19 cellular contexts compared by ENCODE assay signal in the genomic region with DNA sequence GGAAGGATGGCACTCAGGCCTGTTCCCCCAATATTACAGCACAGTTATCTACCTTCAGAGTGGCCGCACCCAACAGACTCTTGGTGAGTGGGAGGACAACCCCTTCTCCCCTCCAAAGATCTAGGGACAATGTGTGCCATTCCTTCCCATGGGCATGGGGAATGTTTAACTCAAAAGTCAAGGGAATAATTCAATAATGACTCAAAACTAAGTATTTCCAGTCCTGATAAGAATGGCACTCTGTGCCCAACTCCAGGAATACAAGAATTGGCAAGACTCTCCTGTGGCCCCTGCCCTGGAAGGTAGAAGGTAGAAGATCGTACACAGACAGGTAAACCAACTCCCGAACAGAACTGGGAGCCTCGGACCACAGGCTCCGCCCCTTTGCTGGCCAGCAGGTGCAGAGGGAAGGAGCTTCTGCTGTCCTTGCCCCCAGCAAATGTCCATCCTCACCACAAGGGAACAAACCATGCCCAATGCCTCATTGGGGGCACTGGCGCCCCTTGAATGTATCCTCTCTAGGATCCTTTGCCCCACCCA.
DNase-seq lines count a peak whose midpoint lies in the region; ATAC-seq and TF ChIP-seq lines count a peak whose summit lies in the region.
"Had no signal": no experiment of that assay in that cellular context is flagged by ENCODE, and none has a peak within 500 bp of the region (broad histone marks: within the 10 kb centered on the region; RNA-seq: fewer than 3 reads in every experiment).

No MANE protein-coding gene starts in this region.

- ATAC-seq in body of pancreas (peak; percentile 71), HG03354 (IDR thresholded peaks at IDR 0.05; ENCODE audit: poor library complexity, severe bottlenecking, unreplicated experiment) (no peak), GM23338 (no peak)
- ATAC-seq: A549; CD8-positive, alpha-beta T cell had no signal

- peak overlapping the region; percentile 22 to 82 (median 73) for H3K27ac ChIP-seq in body of pancreas
- no peak overlapping the region for H3K27ac ChIP-seq in spleen
- no peak overlapping the region for H3K27ac ChIP-seq in GM23338 (ENCODE audit: low read depth)
- H3K27ac ChIP-seq: 22Rv1; A549; BLaER1 treated with 17β-estradiol and CSF1 and Interleukin-3, amounts not matched to agents 10 nM and 100 nM; C4-2B had no signal

- no peaks in the 10 kb centered on the region for H3K36me3 ChIP-seq in body of pancreas (replicated peaks in 1 of 2; ENCODE audit: insufficient read depth in 1 of 2, low read depth in 2 of 2)
- no peaks in the 10 kb centered on the region for H3K36me3 ChIP-seq in spleen
- H3K36me3 ChIP-seq in GM23338 (ENCODE audit: insufficient read depth): no peaks in the 10 kb centered on the region
- H3K36me3 ChIP-seq: BLaER1 treated with 17β-estradiol and CSF1 and Interleukin-3, amounts not matched to agents 10 nM and 100 nM had no signal

- H3K9me3 Mint-ChIP-seq in neural crest cell (no peaks in the 10 kb centered on the region), GM23338 (no peaks in the 10 kb centered on the region)
- H3K9me3 Mint-ChIP-seq: CD4-positive, alpha-beta T cell; CD8-positive, alpha-beta T cell had no signal

- intact Hi-C loops in body of pancreas (cut with DNase I) (no loop called here), spleen (cut with DNase I; ENCODE audit: low total_unique reads) (no loop called here)

- H3K9me3 ChIP-seq in body of pancreas (no peaks in the 10 kb centered on the region), spleen (no peaks in the 10 kb centered on the region)
- H3K9me3 ChIP-seq: A549; BLaER1 treated with 17β-estradiol and CSF1 and Interleukin-3, amounts not matched to agents 10 nM and 100 nM; Caco-2 had no signal

- 36 to 52% methylated on average over 6 of the region's 6 CpGs for WGBS in body of pancreas, 2 donors
- WGBS in spleen, 5 donors: 74 to 84% (median 79%) methylated on average over 6 of the region's 6 CpGs

- H3K4me3 Mint-ChIP-seq in neural crest cell (no peak overlapping the region), GM23338 (no peak overlapping the region)
- H3K4me3 Mint-ChIP-seq: B cell; CD4-positive, alpha-beta T cell; CD8-positive, alpha-beta T cell had no signal

- H3K4me1 Mint-ChIP-seq in neural crest cell: peaks cover 44% of the 10 kb centered on the region
- H3K4me1 Mint-ChIP-seq in GM23338: peaks cover 30% of the 10 kb centered on the region
- H3K4me1 Mint-ChIP-seq: B cell had no signal

- no peak overlapping the region for H3K4me3 ChIP-seq in body of pancreas
- H3K4me3 ChIP-seq in spleen: no peak overlapping the region
- no peak overlapping the region for H3K4me3 ChIP-seq in GM23338
- H3K4me3 ChIP-seq: A549; BLaER1 treated with 17β-estradiol and CSF1 and Interleukin-3, amounts not matched to agents 10 nM and 100 nM had no signal

- H3K4me2 ChIP-seq in GM23338: no peak overlapping the region
- H3K4me2 ChIP-seq: A549; BLaER1 treated with 17β-estradiol and CSF1 and Interleukin-3, amounts not matched to agents 10 nM and 100 nM had no signal

- H3K9me2 ChIP-seq in GM23338 (ENCODE audit: insufficient read depth): no peaks in the 10 kb centered on the region

- DNase-seq in SHP77 (lab: John Stamatoyannopoulos, UW) (peak; percentile 26 to 27), body of pancreas (peak in 3 of 4 donors; percentile 27 to 54 (median 38)), neural crest cell (ENCODE audit: low read depth, low spot score) (no peak), spleen (peak; percentile 45), GM23338 (ENCODE audit: low spot score) (no peak), NOMO-1 (lab: John Stamatoyannopoulos, UW; ENCODE audit: unreplicated experiment in 2 of 2) (no peak)
- DNase-seq: AML-193; Caco-2; Calu3; CD4-positive, alpha-beta T cell; CD8-positive, alpha-beta T cell; DMS79 treated with DMSO at 0.1 percent for 48 hours; GF-D8 had no signal

- H3K27me3 Mint-ChIP-seq in neural crest cell (ENCODE audit: low read depth) (peaks cover 11% of the 10 kb centered on the region), GM23338 (ENCODE audit: insufficient read depth, low read depth, poor library complexity) (peaks cover 8% of the 10 kb centered on the region)

- no peaks in the 10 kb centered on the region for H3K36me3 Mint-ChIP-seq in neural crest cell (ENCODE audit: low read depth)
- no peaks in the 10 kb centered on the region for H3K36me3 Mint-ChIP-seq in GM23338 (ENCODE audit: low read depth)
- H3K36me3 Mint-ChIP-seq: CD8-positive, alpha-beta T cell had no signal

- H3F3A ChIP-seq in GM23338 (replicated peaks; ENCODE audit: low read depth): no peaks in the 10 kb centered on the region

- no peaks in the 10 kb centered on the region for H3K27me3 ChIP-seq in body of pancreas
- peaks cover 0 to 26% (median 0%) of the 10 kb centered on the region in 7 donors for H3K27me3 ChIP-seq in spleen (replicated peaks in 1 of 7)
- H3K27me3 ChIP-seq in GM23338 (ENCODE audit: insufficient read depth): no peaks in the 10 kb centered on the region
- H3K27me3 ChIP-seq: BLaER1 treated with 17β-estradiol and CSF1 and Interleukin-3, amounts not matched to agents 10 nM and 100 nM had no signal

- H4K20me1 ChIP-seq in GM23338 (replicated peaks; ENCODE audit: insufficient read depth): no peaks in the 10 kb centered on the region

- H3K27ac Mint-ChIP-seq in neural crest cell (ENCODE audit: unreplicated experiment): peak overlapping the region; percentile 64
- no peak overlapping the region for H3K27ac Mint-ChIP-seq in GM23338
- H3K27ac Mint-ChIP-seq: B cell; CD4-positive, alpha-beta T cell; CD8-positive, alpha-beta T cell had no signal

- TF ChIP-seq POLR2A in body of pancreas (IDR thresholded peaks at IDR 0.05): no peak
- TF ChIP-seq POLR2A in spleen (IDR thresholded peaks at IDR 0.05): no peak

- TF ChIP-seq CTCF in body of pancreas (IDR thresholded peaks at IDR 0.05) (no peak), neural crest cell (conservative IDR thresholded peaks at IDR 0.05) (no peak), spleen (IDR thresholded peaks at IDR 0.05 in 8 of 11, conservative IDR thresholded peaks at IDR 0.05 in 3 of 11) (no peak), GM23338 (conservative IDR thresholded peaks at IDR 0.05; ENCODE audit: low read depth in 2 of 2) (no peak)

- H2AFZ ChIP-seq in GM23338: no peak overlapping the region

- H3K4me1 ChIP-seq in body of pancreas: peaks cover 29% of the 10 kb centered on the region
- H3K4me1 ChIP-seq in spleen: no peaks in the 10 kb centered on the region
- no peaks in the 10 kb centered on the region for H3K4me1 ChIP-seq in GM23338 (ENCODE audit: insufficient read depth)
- H3K4me1 ChIP-seq: A549, Caco-2 had no signal

- H3K79me2 ChIP-seq in GM23338 (replicated peaks; ENCODE audit: insufficient read depth): no peaks in the 10 kb centered on the region

TF ChIP-seq in GM23338, 12 proteins besides CTCF, POLR2A, EP300 and RAD21 (continues in another document):
- no peak for TF ChIP-seq CREB1 (CRISPR knock-in tag; IDR thresholded peaks at IDR 0.05; ENCODE audit: low read depth)
- TF ChIP-seq, protein P1, sequence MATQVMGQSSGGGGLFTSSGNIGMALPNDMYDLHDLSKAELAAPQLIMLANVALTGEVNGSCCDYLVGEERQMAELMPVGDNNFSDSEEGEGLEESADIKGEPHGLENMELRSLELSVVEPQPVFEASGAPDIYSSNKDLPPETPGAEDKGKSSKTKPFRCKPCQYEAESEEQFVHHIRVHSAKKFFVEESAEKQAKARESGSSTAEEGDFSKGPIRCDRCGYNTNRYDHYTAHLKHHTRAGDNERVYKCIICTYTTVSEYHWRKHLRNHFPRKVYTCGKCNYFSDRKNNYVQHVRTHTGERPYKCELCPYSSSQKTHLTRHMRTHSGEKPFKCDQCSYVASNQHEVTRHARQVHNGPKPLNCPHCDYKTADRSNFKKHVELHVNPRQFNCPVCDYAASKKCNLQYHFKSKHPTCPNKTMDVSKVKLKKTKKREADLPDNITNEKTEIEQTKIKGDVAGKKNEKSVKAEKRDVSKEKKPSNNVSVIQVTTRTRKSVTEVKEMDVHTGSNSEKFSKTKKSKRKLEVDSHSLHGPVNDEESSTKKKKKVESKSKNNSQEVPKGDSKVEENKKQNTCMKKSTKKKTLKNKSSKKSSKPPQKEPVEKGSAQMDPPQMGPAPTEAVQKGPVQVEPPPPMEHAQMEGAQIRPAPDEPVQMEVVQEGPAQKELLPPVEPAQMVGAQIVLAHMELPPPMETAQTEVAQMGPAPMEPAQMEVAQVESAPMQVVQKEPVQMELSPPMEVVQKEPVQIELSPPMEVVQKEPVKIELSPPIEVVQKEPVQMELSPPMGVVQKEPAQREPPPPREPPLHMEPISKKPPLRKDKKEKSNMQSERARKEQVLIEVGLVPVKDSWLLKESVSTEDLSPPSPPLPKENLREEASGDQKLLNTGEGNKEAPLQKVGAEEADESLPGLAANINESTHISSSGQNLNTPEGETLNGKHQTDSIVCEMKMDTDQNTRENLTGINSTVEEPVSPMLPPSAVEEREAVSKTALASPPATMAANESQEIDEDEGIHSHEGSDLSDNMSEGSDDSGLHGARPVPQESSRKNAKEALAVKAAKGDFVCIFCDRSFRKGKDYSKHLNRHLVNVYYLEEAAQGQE (IDR thresholded peaks at IDR 0.05; ENCODE audit: unreplicated experiment): no peak
- TF ChIP-seq EZH2 (IDR thresholded peaks at IDR 0.05; ENCODE audit: low read depth, unreplicated experiment): no peak
- TF ChIP-seq JUNB (IDR thresholded peaks at IDR 0.05; ENCODE audit: unreplicated experiment): no peak
- TF ChIP-seq POLR2AphosphoS5 (IDR thresholded peaks at IDR 0.05; ENCODE audit: low read depth): no peak
- no peak for TF ChIP-seq NANOG (IDR thresholded peaks at IDR 0.05; ENCODE audit: borderline replicate concordance)
- no peak for TF ChIP-seq ZNF114 (CRISPR knock-in tag; IDR thresholded peaks at IDR 0.05)
- TF ChIP-seq EZH2phosphoT487 (IDR thresholded peaks at IDR 0.05; ENCODE audit: unreplicated experiment): no peak

Comparison
In these comparisons a context has a peak if more than half of its experiments do, and no peak if none do; other contexts are left out.
1. DNase-seq: peak in SHP77 (2 of 2), body of pancreas (3 of 4) and spleen (single experiment); none in neural crest cell (single experiment), GM23338 (single experiment) and NOMO-1 (0 of 2).
2. H3K27ac ChIP-seq: peak in body of pancreas (4 of 4); none in spleen (0 of 8) and GM23338 (single experiment).